In genomic region chr4:96675916-96676315, GRCh38 we compare ENCODE assay signal across 25 cellular contexts.
DNase-seq lines count a peak whose midpoint lies in the region; ATAC-seq, FAIRE-seq and TF ChIP-seq lines count a peak whose summit lies in the region.
"Had no signal": no experiment of that assay in that cellular context is flagged by ENCODE, and none has a peak within 500 bp of the region (broad histone marks: within the 10 kb centered on the region; RNA-seq: fewer than 3 reads in every experiment).

No MANE protein-coding gene starts in this region.

- FAIRE-seq in astrocyte (lab: Jason Lieb, UNC), result no peak
- FAIRE-seq: A549, D721Med, HTR-8/SVneo had no signal

- TF ChIP-seq CTCF in astrocyte (IDR thresholded peaks at IDR 0.05; ENCODE audit: insufficient read depth, low read depth, low read length) (no peak), fibroblast of villous mesenchyme (IDR thresholded peaks at IDR 0.05; ENCODE audit: insufficient read depth, low read depth, low read length) (no peak)

- ATAC-seq in HG03097 (IDR thresholded peaks at IDR 0.05; ENCODE audit: low FRiP score, unreplicated experiment), result no peak
- ATAC-seq: A549 had no signal

- peak overlapping the region; percentile 4 for H3K27ac Mint-ChIP-seq in astrocyte (ENCODE audit: unreplicated experiment)
- H3K27ac Mint-ChIP-seq: B cell had no signal

- H3K9me3 Mint-ChIP-seq in astrocyte (ENCODE audit: unreplicated experiment), result no peaks in the 10 kb centered on the region

- no peaks in the 10 kb centered on the region for H3K79me2 ChIP-seq in astrocyte (ENCODE audit: insufficient read depth, low read length)

- no peak overlapping the region for H3K4me3 ChIP-seq in astrocyte (ENCODE audit: insufficient read depth, low read depth, low read length)
- H3K4me3 ChIP-seq in fibroblast of villous mesenchyme (ENCODE audit: low read depth, low read length), result no peak overlapping the region
- H3K4me3 ChIP-seq: A549 had no signal

- H3K36me3 Mint-ChIP-seq in astrocyte (ENCODE audit: low read depth, unreplicated experiment), result no peaks in the 10 kb centered on the region
- H3K36me3 Mint-ChIP-seq: CD14-positive monocyte had no signal

- H2AFZ ChIP-seq in astrocyte (ENCODE audit: low read depth, low read length), result peak overlapping the region; percentile 32

- no peaks in the 10 kb centered on the region for H3K9me3 ChIP-seq in astrocyte (ENCODE audit: insufficient read depth, low read depth, low read length)
- H3K9me3 ChIP-seq: A549 had no signal

- no peak overlapping the region for H3K9ac ChIP-seq in astrocyte (ENCODE audit: low read length)

- no peaks in the 10 kb centered on the region for H3K27me3 Mint-ChIP-seq in astrocyte (ENCODE audit: low read depth, unreplicated experiment)
- H3K27me3 Mint-ChIP-seq: B cell had no signal

- peaks cover 10% of the 10 kb centered on the region for H3K4me1 ChIP-seq in astrocyte (ENCODE audit: insufficient read depth, low read length)
- H3K4me1 ChIP-seq: A549 had no signal

- peak overlapping the region; percentile 26 for H3K27ac ChIP-seq in astrocyte (ENCODE audit: low read depth, low read length)
- H3K27ac ChIP-seq: A549, RWPE1 had no signal

- no peaks in the 10 kb centered on the region for H4K20me1 ChIP-seq in astrocyte (ENCODE audit: insufficient read depth, low read length)

- peak overlapping the region; percentile 68 for H3K4me2 ChIP-seq in astrocyte (ENCODE audit: low read length)
- H3K4me2 ChIP-seq: A549 had no signal

- no peak overlapping the region for H3K4me3 Mint-ChIP-seq in astrocyte (ENCODE audit: unreplicated experiment)
- H3K4me3 Mint-ChIP-seq: B cell, CD14-positive monocyte had no signal

- DNase-seq in H4 (ENCODE audit: low spot score) (peak; percentile 5), astrocyte (ENCODE audit: low read depth) (peak; percentile 80), fibroblast of villous mesenchyme (ENCODE audit: low read depth) (peak; percentile 2), non-pigmented ciliary epithelial cell (ENCODE audit: low read depth) (peak; percentile 32), SW 1271 (lab: John Stamatoyannopoulos, UW) (no peak), NCI-H524 (lab: John Stamatoyannopoulos, UW) (no peak)
- DNase-seq in stimulated activated CD4-positive, alpha-beta T cell treated with anti-CD3 and anti-CD28 coated beads, Interleukin-12 subunit alpha, Interleukin-12 subunit beta, amount 100 ng/mL, for 4 hours, result no peak
- DNase-seq: EL; H7; KG1; NCI-H1105; NCI-H146; NCI-H2029 treated with DMSO at 0.1 percent for 48 hours; NCI-H226; NCI-H510A treated with DMSO at 0.1 percent for 48 hours; NCI-H774; NK-92 treated with Interleukin-12 subunit alpha and Interleukin-12 subunit beta, amount 100 ng/mL, for 24 hours; SHP77 treated with DMSO at 0.1 percent for 48 hours had no signal

- H3K27me3 ChIP-seq in astrocyte (ENCODE audit: insufficient read depth, low read length), result no peaks in the 10 kb centered on the region

- no peaks in the 10 kb centered on the region for H3K36me3 ChIP-seq in astrocyte (ENCODE audit: insufficient read depth, low read length)

- peaks cover 30% of the 10 kb centered on the region for H3K4me1 Mint-ChIP-seq in astrocyte (ENCODE audit: low read depth, unreplicated experiment)
- H3K4me1 Mint-ChIP-seq: B cell, CD14-positive monocyte had no signal

Comparison
In these comparisons a context has a peak if more than half of its experiments do, and no peak if none do; other contexts are left out.
1. DNase-seq: peak in H4 (single experiment), astrocyte (single experiment), fibroblast of villous mesenchyme (single experiment) and non-pigmented ciliary epithelial cell (single experiment); none in stimulated activated CD4-positive, alpha-beta T cell treated with anti-CD3 and anti-CD28 coated beads, Interleukin-12 subunit alpha, Interleukin-12 subunit beta, amount 100 ng/mL, for 4 hours (single experiment), SW 1271 (0 of 2) and NCI-H524 (0 of 2).